In the genomic region with DNA sequence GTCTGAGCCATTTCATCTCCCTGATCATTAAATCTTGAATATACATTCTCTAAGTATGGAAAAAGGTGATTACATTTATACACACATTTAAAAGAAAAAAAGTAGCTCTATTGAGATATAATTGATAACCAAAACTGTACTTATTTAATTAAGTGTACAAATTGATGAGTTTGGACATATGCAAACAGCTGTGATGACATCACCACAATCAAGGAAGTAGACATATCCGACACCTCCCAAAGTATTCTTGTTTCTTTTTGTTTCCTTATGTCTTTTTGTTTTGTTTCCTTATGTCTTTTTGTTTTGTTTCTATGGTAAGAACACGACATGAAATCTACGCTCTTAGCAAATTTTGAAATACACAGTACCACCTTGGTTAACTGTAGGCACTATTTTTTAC, we compare ENCODE assay signal across 29 cellular contexts.
"Had no signal": no experiment of that assay in that cellular context is flagged by ENCODE, and none has a peak within 500 bp of the region (broad histone marks: within the 10 kb centered on the region; RNA-seq: fewer than 3 reads in every experiment).

No MANE protein-coding gene starts in this region.

- FAIRE-seq: colon, endometrium, endothelial cell of umbilical vein, frontal cortex had no signal

- H3K27me3 Mint-ChIP-seq: dendritic cell treated with granulocyte-macrophage colony-stimulating factor and Interleukin-4, amounts not matched to agents 40 ng/mL and 50 ng/mL, for 4 days; effector memory CD8-positive, alpha-beta T cell had no signal

- ATAC-seq: effector memory CD8-positive, alpha-beta T cell; esophagus mucosa; foreskin keratinocyte; gastrocnemius medialis; gastroesophageal sphincter; heart left ventricle; heart right ventricle had no signal

- H3K27ac Mint-ChIP-seq: dendritic cell treated with granulocyte-macrophage colony-stimulating factor and Interleukin-4, amounts not matched to agents 40 ng/mL and 50 ng/mL, for 4 days; effector memory CD8-positive, alpha-beta T cell; endodermal cell had no signal

- H3K27ac ChIP-seq: colonic mucosa, coronary artery, dorsolateral prefrontal cortex, epithelial cell of prostate, esophagus muscularis mucosa, esophagus squamous epithelium, foreskin keratinocyte, gastrocnemius medialis, gastroesophageal sphincter, heart left ventricle, heart right ventricle had no signal

- H3K36me3 ChIP-seq: colonic mucosa, esophagus muscularis mucosa, esophagus squamous epithelium, gastrocnemius medialis, gastroesophageal sphincter, heart left ventricle, heart right ventricle had no signal

- H3K4me1 Mint-ChIP-seq: endodermal cell had no signal

- H3K4me3 ChIP-seq: colonic mucosa, coronary artery, dorsolateral prefrontal cortex, esophagus muscularis mucosa, esophagus squamous epithelium, gastrocnemius medialis, gastroesophageal sphincter, heart left ventricle, heart right ventricle had no signal

- H3K27me3 ChIP-seq: colonic mucosa, dorsolateral prefrontal cortex, esophagus muscularis mucosa, esophagus squamous epithelium, foreskin keratinocyte, gastrocnemius medialis, gastroesophageal sphincter, heart left ventricle, heart right ventricle had no signal

- H3K4me1 ChIP-seq: colonic mucosa, esophagus muscularis mucosa, esophagus squamous epithelium, foreskin keratinocyte, gastrocnemius medialis, gastroesophageal sphincter, heart left ventricle, heart right ventricle had no signal

- DNase-seq: colonic mucosa; cortex of kidney; dermis blood vessel endothelial cell; dorsolateral prefrontal cortex; effector CD4-positive, alpha-beta T cell; effector CD8-positive, alpha-beta T cell; effector memory CD4-positive, alpha-beta T cell; effector memory CD8-positive, alpha-beta T cell; endodermal cell; erythroblast; esophagus squamous epithelium; foreskin fibroblast; foreskin keratinocyte; foreskin melanocyte; gastrocnemius medialis; glutamatergic neuron; head of caudate nucleus; heart left ventricle; heart right ventricle had no signal

- H3K4me3 Mint-ChIP-seq: dendritic cell treated with granulocyte-macrophage colony-stimulating factor and Interleukin-4, amounts not matched to agents 40 ng/mL and 50 ng/mL, for 4 days; effector memory CD8-positive, alpha-beta T cell; endodermal cell had no signal

- H3K9me3 ChIP-seq: colonic mucosa, esophagus muscularis mucosa, esophagus squamous epithelium, gastrocnemius medialis, gastroesophageal sphincter had no signal
